Comparison of ENCODE assay signal across 19 cellular contexts in genomic region chr9:12595400-12595799, GRCh38.
DNase-seq lines count a peak whose midpoint lies in the region; ATAC-seq and TF ChIP-seq lines count a peak whose summit lies in the region.
"Had no signal": no experiment of that assay in that cellular context is flagged by ENCODE, and none has a peak within 500 bp of the region (broad histone marks: within the 10 kb centered on the region; RNA-seq: fewer than 3 reads in every experiment).

No MANE protein-coding gene starts in this region.

- H3K27ac ChIP-seq in RWPE1 (no peak overlapping the region), foreskin keratinocyte (no peak overlapping the region)
- H3K27ac ChIP-seq: 22Rv1, A549, C4-2B, GM23248 had no signal

- H3K4me1 ChIP-seq in foreskin keratinocyte, result no peaks in the 10 kb centered on the region
- H3K4me1 ChIP-seq: A549, Caco-2 had no signal

- TF ChIP-seq CTCF in RWPE1 (conservative IDR thresholded peaks at IDR 0.05; ENCODE audit: low read depth), result no peak
- no peak for TF ChIP-seq CTCF in foreskin keratinocyte (conservative IDR thresholded peaks at IDR 0.05)

- CTCF ChIA-PET in RWPE1 (lab: Yijun Ruan, JAX), result no interaction called here

- ATAC-seq in foreskin keratinocyte (peak; percentile 76), GM21423 (IDR thresholded peaks at IDR 0.05; ENCODE audit: unreplicated experiment) (no peak)
- ATAC-seq: A549, HepG2 had no signal

- H3K27me3 ChIP-seq in foreskin keratinocyte, result no peaks in the 10 kb centered on the region

- DNase-seq in NCI-H2171 (lab: John Stamatoyannopoulos, UW), result peak; percentile 19
- no peak for DNase-seq in NCI-H2171 treated with DMSO at 0.1 percent for 48 hours (lab: John Stamatoyannopoulos, UW)
- DNase-seq in RWPE1 (ENCODE audit: low spot score), result peak; percentile 9
- peak in 1 of 2 donors; percentile 24 for DNase-seq in foreskin keratinocyte
- no peak for DNase-seq in superior temporal gyrus (ENCODE audit: extremely low spot score)
- no peak for DNase-seq in HuH-7 (ENCODE audit: low spot score)
- DNase-seq: AML-193; Caco-2; CD4-positive, alpha-beta T cell; DMS79 treated with DMSO at 0.1 percent for 48 hours; GF-D8; GM23248; HCEC 1CT; KG1 had no signal

- POLR2A ChIA-PET in RWPE1 (lab: Yijun Ruan, JAX; ENCODE audit: low non-redundant PET), result no interaction called here

Comparison
In these comparisons a context has a peak if more than half of its experiments do, and no peak if none do; other contexts are left out.
1. DNase-seq: peak in NCI-H2171 (single experiment) and RWPE1 (single experiment); none in NCI-H2171 treated with DMSO at 0.1 percent for 48 hours (single experiment), superior temporal gyrus (single experiment) and HuH-7 (single experiment).